19 cellular contexts compared by ENCODE assay signal in genomic region chr7:80087768-80088170, GRCh38. TPM values are rescaled to one million over a fixed set of nuclear protein-coding genes. Genes with fewer than 3 reads are reported as not detected.
A peak's percentile ranks its signal among the peaks of the same experiment; 100 is the strongest.
DNase-seq lines count a peak whose midpoint lies in the region; ATAC-seq, FAIRE-seq and TF ChIP-seq lines count a peak whose summit lies in the region.
"Had no signal": no experiment of that assay in that cellular context is flagged by ENCODE, and none has a peak within 500 bp of the region (broad histone marks: within the 10 kb centered on the region; RNA-seq: fewer than 3 reads in every experiment).

No MANE protein-coding gene starts in this region.

- H4K8ac ChIP-seq in IMR-90 (ENCODE audit: low read depth in 2 of 2, low read length in 2 of 2): peak overlapping the region in 1 of 2 experiments; percentile 68; a peak in 2 of 4 replicates

- no peak overlapping the region for H3K4me3 ChIP-seq in IMR-90 (ENCODE audit: insufficient read depth, low read depth, low read length)
- no peak overlapping the region for H3K4me3 ChIP-seq in brain microvascular endothelial cell (ENCODE audit: low read depth, low read length)
- H3K4me3 ChIP-seq in mesodermal cell (ENCODE audit: extremely low read depth, insufficient read depth, low read length, poor library complexity, severe bottlenecking): no peak overlapping the region
- H3K4me3 ChIP-seq: BLaER1 treated with 17β-estradiol and CSF1 and Interleukin-3, amounts not matched to agents 10 nM and 100 nM; esophagus squamous epithelium had no signal

- peak overlapping the region; percentile 45 for H3K4me2 ChIP-seq in IMR-90 (ENCODE audit: low read depth, low read length)
- H3K4me2 ChIP-seq: BLaER1 treated with 17β-estradiol and CSF1 and Interleukin-3, amounts not matched to agents 10 nM and 100 nM had no signal

- H3K4me1 Mint-ChIP-seq in CD4-positive, alpha-beta T cell (ENCODE audit: low read depth): no peaks in the 10 kb centered on the region
- H3K4me1 Mint-ChIP-seq: activated CD4-positive, alpha-beta T cell treated with anti-CD3 and anti-CD28 coated beads, Interleukin-2, amount 10 ng/mL, durations not matched to agents 24 days and 14 days; memory B cell had no signal

- H3K27ac ChIP-seq in IMR-90 (ENCODE audit: insufficient read depth, low read length) (peak overlapping the region; percentile 65), brain microvascular endothelial cell (peak overlapping the region; percentile 48), mesodermal cell (ENCODE audit: low read depth, low read length, severe bottlenecking) (peak overlapping the region; percentile 68)
- no peak overlapping the region for H3K27ac ChIP-seq in CD4-positive, alpha-beta T cell (ENCODE audit: low read depth, low read length)
- H3K27ac ChIP-seq: BLaER1 treated with 17β-estradiol and CSF1 and Interleukin-3, amounts not matched to agents 10 nM and 100 nM; esophagus squamous epithelium had no signal

- H3K9me3 ChIP-seq in IMR-90 (ENCODE audit: control insufficient read depth, insufficient read depth, low read length) (no peaks in the 10 kb centered on the region), mesodermal cell (ENCODE audit: control insufficient read depth, low read length) (no peaks in the 10 kb centered on the region)
- no peaks in the 10 kb centered on the region for H3K9me3 ChIP-seq in CD4-positive, alpha-beta T cell (ENCODE audit: control insufficient read depth, low read length)
- H3K9me3 ChIP-seq: esophagus squamous epithelium had no signal

- peak overlapping the region; percentile 79 for H3K56ac ChIP-seq in IMR-90 (ENCODE audit: extremely low read depth, insufficient read depth, low read length)

- POLR2A ChIA-PET in IMR-90 (lab: Charles Lee; ENCODE audit: unreplicated experiment): no interaction called here
- POLR2A ChIA-PET in CD4-positive, alpha-beta T cell (lab: Charles Lee): no interaction called here

- no peaks in the 10 kb centered on the region for H3K79me1 ChIP-seq in IMR-90 (ENCODE audit: low read depth in 1 of 2, low read length in 2 of 2)

- peak; percentile 79 for FAIRE-seq in urothelium cell line (lab: Jason Lieb, UNC)
- FAIRE-seq: GM18507 had no signal

- dilution Hi-C loops in IMR-90 (cut with HindIII; ENCODE audit: low sequenced_read_pairs, unreplicated experiment): no loop called here

- ATAC-seq in IMR-90 (ENCODE audit: low read depth): peak; percentile 59
- ATAC-seq in CD4-positive, alpha-beta T cell (ENCODE audit: poor library complexity): no peak
- ATAC-seq: right cardiac atrium had no signal

- H3K36me3 ChIP-seq in IMR-90 (ENCODE audit: control insufficient read depth, insufficient read depth, low read length): no peaks in the 10 kb centered on the region
- no peaks in the 10 kb centered on the region for H3K36me3 ChIP-seq in brain microvascular endothelial cell (replicated peaks)
- no peaks in the 10 kb centered on the region for H3K36me3 ChIP-seq in mesodermal cell (ENCODE audit: control insufficient read depth, insufficient read depth, low read length)
- H3K36me3 ChIP-seq: BLaER1 treated with 17β-estradiol and CSF1 and Interleukin-3, amounts not matched to agents 10 nM and 100 nM; esophagus squamous epithelium had no signal

- H3K27ac Mint-ChIP-seq in CD4-positive, alpha-beta T cell: no peak overlapping the region
- H3K27ac Mint-ChIP-seq: activated CD4-positive, alpha-beta T cell treated with anti-CD3 and anti-CD28 coated beads, Interleukin-2, amount 10 ng/mL, durations not matched to agents 24 days and 14 days; memory B cell had no signal

- H3K4ac ChIP-seq in IMR-90 (ENCODE audit: low read depth, low read length): peak overlapping the region; percentile 27; the same call in 1 of the 2 replicates

- H3K27me3 ChIP-seq in IMR-90 (ENCODE audit: control insufficient read depth, insufficient read depth, low read length) (no peaks in the 10 kb centered on the region), brain microvascular endothelial cell (replicated peaks) (no peaks in the 10 kb centered on the region)
- H3K27me3 ChIP-seq in CD4-positive, alpha-beta T cell (ENCODE audit: control insufficient read depth, insufficient read depth, low read length): no peaks in the 10 kb centered on the region
- H3K27me3 ChIP-seq: BLaER1 treated with 17β-estradiol and CSF1 and Interleukin-3, amounts not matched to agents 10 nM and 100 nM; dorsolateral prefrontal cortex; esophagus squamous epithelium had no signal

- no peaks in the 10 kb centered on the region; the same call in 1 of the 2 replicates for H4K20me1 ChIP-seq in IMR-90 (ENCODE audit: insufficient read depth, low read length)
- H4K20me1 ChIP-seq: BLaER1 treated with 17β-estradiol and CSF1 and Interleukin-3, amounts not matched to agents 10 nM and 100 nM had no signal

- DNase-seq in IMR-90: no peak
- DNase-seq in brain microvascular endothelial cell: no peak
- DNase-seq in urothelium cell line (ENCODE audit: low spot score): peak; percentile 34
- no peak for DNase-seq in T-helper 1 cell
- no peak for DNase-seq in CD4-positive, alpha-beta T cell
- no peak for DNase-seq in activated T-cell treated with anti-CD3 and anti-CD28 coated beads, Interleukin-2, amount 50 U/mL, for 48 hours
- DNase-seq: activated CD4-positive, alpha-beta T cell treated with anti-CD3 and anti-CD28 coated beads, Interleukin-2, amount 10 ng/mL, durations not matched to agents 24 days and 14 days; activated naive CD4-positive, alpha-beta T cell treated with Interleukin-2 at 50 U/mL for 16 hours; DMS153; dorsolateral prefrontal cortex; esophagus squamous epithelium; NCI-H1105; NCI-H2107; right cardiac atrium had no signal

- peak overlapping the region; percentile 57 for H2BK20ac ChIP-seq in IMR-90 (ENCODE audit: low read depth, low read length)

- no TSS peak for BruUV-seq in IMR-90 (replicated peaks; lab: Mats Ljungman, UMichigan)

- peak overlapping the region; percentile 75 for H2BK5ac ChIP-seq in IMR-90 (ENCODE audit: low read depth, low read length, poor library complexity, severe bottlenecking)

- peak overlapping the region; percentile 81 for H2BK120ac ChIP-seq in IMR-90 (ENCODE audit: low read depth, low read length)

- no peak overlapping the region for H3K4me3 Mint-ChIP-seq in CD4-positive, alpha-beta T cell
- H3K4me3 Mint-ChIP-seq: activated CD4-positive, alpha-beta T cell treated with anti-CD3 and anti-CD28 coated beads, Interleukin-2, amount 10 ng/mL, durations not matched to agents 24 days and 14 days; memory B cell; neural crest cell had no signal

- no peaks in the 10 kb centered on the region for H3K9me1 ChIP-seq in IMR-90 (ENCODE audit: insufficient read depth, low read length)

- no peak overlapping the region; the same call in 1 of the 2 replicates for H3K14ac ChIP-seq in IMR-90 (replicated peaks; ENCODE audit: low read depth, low read length)

- H4K5ac ChIP-seq in IMR-90 (ENCODE audit: low read depth, low read length): peak overlapping the region; percentile 5; the same call in 1 of the 2 replicates

- H3K36me3 Mint-ChIP-seq in CD4-positive, alpha-beta T cell (ENCODE audit: low read depth): no peaks in the 10 kb centered on the region
- H3K36me3 Mint-ChIP-seq: memory B cell had no signal

- TF ChIP-seq POLR2A in IMR-90 (IDR thresholded peaks at IDR 0.05; ENCODE audit: low read depth, low read length): no peak

- H4K91ac ChIP-seq in IMR-90 (ENCODE audit: insufficient read depth, low read depth, low read length): 0 out of 2 replicates have a peak overlapping the region, but pooled peaks have one; percentile 65

- no peaks in the 10 kb centered on the region for H3K27me3 Mint-ChIP-seq in CD4-positive, alpha-beta T cell
- H3K27me3 Mint-ChIP-seq: memory B cell had no signal

- H2AFZ ChIP-seq in IMR-90 (replicated peaks; ENCODE audit: low read length, poor library complexity): no peak overlapping the region

- no peak overlapping the region; the same call in 1 of the 2 replicates for H3K23ac ChIP-seq in IMR-90 (ENCODE audit: low read depth, low read length)

- H3K9me3 Mint-ChIP-seq in CD4-positive, alpha-beta T cell: no peaks in the 10 kb centered on the region
- H3K9me3 Mint-ChIP-seq: activated CD4-positive, alpha-beta T cell treated with anti-CD3 and anti-CD28 coated beads, Interleukin-2, amount 10 ng/mL, durations not matched to agents 24 days and 14 days; memory B cell; neural crest cell had no signal

- in situ Hi-C loops in IMR-90 (cut with MboI; ENCODE audit: low sequenced_read_pairs) (loop anchor here (25.0 kb wide), 1 partner anchor 575 kb away; no protein-coding TSS in a partner anchor), brain microvascular endothelial cell (cut with HindIII; ENCODE audit: low pct_ligation_motif_present, low sequenced_read_pairs) (no loop called here)

- no CpG with 5 or more reads among the region's 1 CpG for WGBS in IMR-90 (ENCODE audit: extremely low coverage in 2 of 2, insufficient read length in 1 of 2), 2 experiments
- WGBS in mesodermal cell (ENCODE audit: insufficient coverage in 2 of 2), 2 experiments: no CpG with 5 or more reads among the region's 1 CpG

- CTCF ChIA-PET in IMR-90 (lab: Yijun Ruan, JAX): interaction anchor here (0.8 kb wide), 1 partner anchor 9 kb away, joined by 6 read pairs; no protein-coding TSS in a partner anchor
- CTCF ChIA-PET in CD4-positive, alpha-beta T cell (lab: Charles Lee): no interaction called here

- H2AK9ac ChIP-seq in IMR-90 (replicated peaks; ENCODE audit: low read depth, low read length, poor library complexity): no peak overlapping the region

- peaks cover 6% of the 10 kb centered on the region for H3K4me1 ChIP-seq in IMR-90 (ENCODE audit: control insufficient read depth, insufficient read depth, low read length)
- H3K4me1 ChIP-seq in mesodermal cell (ENCODE audit: control insufficient read depth, insufficient read depth, low read length, poor library complexity, severe bottlenecking): peaks cover 21% of the 10 kb centered on the region

- H2AK5ac ChIP-seq in IMR-90 (ENCODE audit: low read depth, low read length): no peak overlapping the region

- no peak for TF ChIP-seq RAD21 in IMR-90 (IDR thresholded peaks at IDR 0.05; ENCODE audit: low read length)

- peak overlapping the region; percentile 36 for H3K18ac ChIP-seq in IMR-90 (ENCODE audit: low read depth, low read length)

- no peak for TF ChIP-seq CTCF in IMR-90 (conservative IDR thresholded peaks at IDR 0.05; ENCODE audit: low read depth, low read length)
- TF ChIP-seq CTCF in brain microvascular endothelial cell (IDR thresholded peaks at IDR 0.05; ENCODE audit: low read depth, low read length, missing control alignments): no peak
- TF ChIP-seq CTCF in CD4-positive, alpha-beta T cell (IDR thresholded peaks at IDR 0.05): no peak

- no peak overlapping the region for H3K9ac ChIP-seq in IMR-90 (ENCODE audit: low read depth, low read length)
- H3K9ac ChIP-seq: BLaER1 treated with 17β-estradiol and CSF1 and Interleukin-3, amounts not matched to agents 10 nM and 100 nM had no signal

- intact Hi-C loops in IMR-90 (cut with micrococcal nuclease): loop anchor here (10.0 kb wide), 1 partner anchor 567 kb away; no protein-coding TSS in a partner anchor
- intact Hi-C loops in CD4-positive, alpha-beta T cell (cut with DNase I, micrococcal nuclease): no loop called here

- peak overlapping the region; percentile 69; the same call in 1 of the 3 replicates for H2BK15ac ChIP-seq in IMR-90 (ENCODE audit: low read depth, low read length)

RNA-seq across cellular contexts. Expression of gene GNAI1, which starts 46.9 kb away (rescaled TPM):
- 26.5 and 44.2 TPM in 2 replicates for total RNA-seq in IMR-90 (2012; rRNA removed)
- 17.2 and 21.1 TPM in 2 replicates for polyA plus RNA-seq in IMR-90 (2012; rRNA removed)
- 5.6 and 5.7 TPM in 2 replicates for polyA plus RNA-seq in IMR-90 (2012; cell fraction: cytosol; rRNA removed)
- polyA plus RNA-seq in IMR-90 (2012; cell fraction: nucleus; rRNA removed; ENCODE audit: low replicate concordance): 2.7 and 9.7 TPM in 2 replicates
- polyA plus RNA-seq in mesodermal cell (2013, experiment 1 of 2): 58.0 TPM
- 59.1 TPM for polyA plus RNA-seq in mesodermal cell (2013, experiment 2 of 2)
- total RNA-seq in CD4-positive, alpha-beta T cell: 1 to 10 TPM; 1.2 to 2.8 TPM
